ENCODE assay signal across 22 cellular contexts in genomic region chr12:57320639-57321038, GRCh38.
"Had no signal": no experiment of that assay in that cellular context is flagged by ENCODE, and none has a peak within 500 bp of the region (broad histone marks: within the 10 kb centered on the region; RNA-seq: fewer than 3 reads in every experiment).

No MANE protein-coding gene starts in this region.

- H2AFZ ChIP-seq: hepatocyte had no signal

- H3K9me3 ChIP-seq: neutrophil, right atrium auricular region, sigmoid colon, stomach, thoracic aorta, transverse colon had no signal

- H3K4me3 Mint-ChIP-seq: dendritic cell treated with granulocyte-macrophage colony-stimulating factor and Interleukin-4, amounts not matched to agents 40 ng/mL and 50 ng/mL, for 4 days; effector memory CD8-positive, alpha-beta T cell; naive thymus-derived CD4-positive, alpha-beta T cell; nephron progenitor cell had no signal

- H3K9me3 Mint-ChIP-seq: dendritic cell treated with granulocyte-macrophage colony-stimulating factor and Interleukin-4, amounts not matched to agents 40 ng/mL and 50 ng/mL, for 4 days; effector memory CD8-positive, alpha-beta T cell; naive thymus-derived CD4-positive, alpha-beta T cell; nephron progenitor cell had no signal

- H3K27ac Mint-ChIP-seq: dendritic cell treated with granulocyte-macrophage colony-stimulating factor and Interleukin-4, amounts not matched to agents 40 ng/mL and 50 ng/mL, for 4 days; nephron progenitor cell had no signal

- H3K79me2 ChIP-seq: hepatocyte had no signal

- H3K36me3 ChIP-seq: neutrophil, right atrium auricular region, sigmoid colon, stomach, thoracic aorta, transverse colon had no signal

- DNase-seq: effector memory CD8-positive, alpha-beta T cell; foreskin keratinocyte; head of caudate nucleus; left colon; left ventricle myocardium superior; mesenchymal stem cell; naive thymus-derived CD4-positive, alpha-beta T cell; nephron progenitor cell; sigmoid colon; stimulated activated CD4-positive, alpha-beta T cell treated with anti-CD3 and anti-CD28 coated beads, Interleukin-2, amount 100 ng/mL, for 24 hours; stimulated activated CD4-positive, alpha-beta T cell treated with anti-CD3 and anti-CD28 coated beads, Interleukin-4, amount 100 ng/mL, for 4 hours; stimulated activated naive CD4-positive, alpha-beta T cell; stomach; substantia nigra; transverse colon had no signal

- H3K27me3 Mint-ChIP-seq: dendritic cell treated with granulocyte-macrophage colony-stimulating factor and Interleukin-4, amounts not matched to agents 40 ng/mL and 50 ng/mL, for 4 days; effector memory CD8-positive, alpha-beta T cell; naive thymus-derived CD4-positive, alpha-beta T cell had no signal

- H3K4me2 ChIP-seq: hepatocyte had no signal

- H3K4me3 ChIP-seq: hepatocyte, lung, right atrium auricular region, sigmoid colon, skin epidermis, stomach, thoracic aorta, transverse colon had no signal

- H3K4me1 ChIP-seq: right atrium auricular region, sigmoid colon had no signal

- H3K27me3 ChIP-seq: foreskin keratinocyte, hepatocyte, neutrophil, right atrium auricular region, sigmoid colon, stomach, transverse colon had no signal

- ATAC-seq: effector memory CD8-positive, alpha-beta T cell; foreskin keratinocyte; left colon; naive thymus-derived CD4-positive, alpha-beta T cell had no signal

- H3K27ac ChIP-seq: foreskin keratinocyte, hepatocyte, neutrophil, right atrium auricular region, sigmoid colon, skin epidermis, transverse colon had no signal
